Comparison of ENCODE assay signal across 21 cellular contexts in the genomic region with DNA sequence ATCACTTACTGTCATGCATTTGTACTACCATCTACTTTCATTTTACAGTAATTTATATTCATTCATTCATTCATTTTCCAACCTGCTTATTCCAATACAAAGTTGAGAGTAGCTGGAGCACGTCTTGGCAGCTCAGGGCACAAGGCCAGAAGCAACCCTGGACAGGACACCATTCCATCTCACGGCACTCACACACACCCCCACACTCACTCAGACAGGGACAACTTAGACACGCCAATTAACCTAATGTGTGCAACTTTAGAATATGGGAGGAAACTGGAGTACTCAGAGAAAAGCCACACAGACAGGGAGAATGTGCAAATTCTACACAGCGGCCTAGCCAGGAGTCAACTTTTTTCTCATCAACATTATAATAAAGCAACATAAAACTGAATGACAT. TPM values are rescaled to one million over a fixed set of nuclear protein-coding genes. Genes with fewer than 3 reads are reported as not detected.
DNase-seq lines count a peak whose midpoint lies in the region; ATAC-seq and TF ChIP-seq lines count a peak whose summit lies in the region.
"Had no signal": no experiment of that assay in that cellular context is flagged by ENCODE, and none has a peak within 500 bp of the region (broad histone marks: within the 10 kb centered on the region; RNA-seq: fewer than 3 reads in every experiment).

No MANE protein-coding gene starts in this region.

- peaks cover 3% of the 10 kb centered on the region; the same call in 1 of the 3 replicates for H3K36me3 Mint-ChIP-seq in GM23338 (ENCODE audit: low read depth)
- peaks cover 10% of the 10 kb centered on the region for H3K36me3 Mint-ChIP-seq in endothelial cell (ENCODE audit: low read depth, unreplicated experiment)
- no peaks in the 10 kb centered on the region for H3K36me3 Mint-ChIP-seq in activated naive CD8-positive, alpha-beta T cell treated with anti-CD3 and anti-CD28 coated beads for 36 hours
- H3K36me3 Mint-ChIP-seq: CD4-positive, CD25-positive, alpha-beta regulatory T cell had no signal

- no peak overlapping the region for H3K9ac ChIP-seq in IMR-90 (ENCODE audit: low read depth, low read length)
- H3K9ac ChIP-seq in trophoblast cell (ENCODE audit: low read length), result no peak overlapping the region

- H3K27me3 ChIP-seq in GM23338 (ENCODE audit: insufficient read depth) (no peaks in the 10 kb centered on the region), IMR-90 (ENCODE audit: control insufficient read depth, insufficient read depth, low read length) (no peaks in the 10 kb centered on the region), trophoblast cell (ENCODE audit: insufficient read depth, low read length) (no peaks in the 10 kb centered on the region), esophagus squamous epithelium (no peaks in the 10 kb centered on the region)

- H2BK12ac ChIP-seq in trophoblast cell (ENCODE audit: low read length), result no peak overlapping the region

- no peak overlapping the region for H2BK20ac ChIP-seq in IMR-90 (ENCODE audit: low read depth, low read length)

- H3K18ac ChIP-seq in IMR-90 (ENCODE audit: low read depth, low read length), result no peak overlapping the region
- H3K18ac ChIP-seq in trophoblast cell (ENCODE audit: low read length), result no peak overlapping the region

- peaks cover 32% of the 10 kb centered on the region for H3K9me1 ChIP-seq in IMR-90 (ENCODE audit: insufficient read depth, low read length)

- POLR2A ChIA-PET in IMR-90 (lab: Charles Lee; ENCODE audit: unreplicated experiment), result interaction anchor here (0.6 kb wide), 2 partner anchors 9 to 147 kb away, joined by 4 read pairs; no protein-coding TSS in a partner anchor

- no peaks in the 10 kb centered on the region for H3K9me2 ChIP-seq in GM23338 (ENCODE audit: insufficient read depth)

- H3K4me1 ChIP-seq in GM23338 (ENCODE audit: insufficient read depth), result peaks cover 61% of the 10 kb centered on the region
- peaks cover 29% of the 10 kb centered on the region for H3K4me1 ChIP-seq in IMR-90 (ENCODE audit: control insufficient read depth, insufficient read depth, low read length)
- peaks cover 6 to 19% of the 10 kb centered on the region in 2 experiments for H3K4me1 ChIP-seq in trophoblast cell (ENCODE audit: control insufficient read depth in 1 of 2, insufficient read depth in 2 of 2, low read length in 2 of 2)
- peaks cover 0 to 7% (median 0%) of the 10 kb centered on the region in 3 donors for H3K4me1 ChIP-seq in esophagus squamous epithelium

- peaks cover 29% of the 10 kb centered on the region for H4K20me1 ChIP-seq in GM23338 (replicated peaks; ENCODE audit: insufficient read depth)
- peaks cover 97% of the 10 kb centered on the region for H4K20me1 ChIP-seq in IMR-90 (ENCODE audit: insufficient read depth, low read length)

- 100% methylated on average over 1 of the region's 4 CpGs; no CpG with 5 or more reads in 1 of the 2 experiments for WGBS in IMR-90 (ENCODE audit: extremely low coverage in 2 of 2, insufficient read length in 1 of 2), 2 experiments
- WGBS in trophoblast cell (ENCODE audit: extremely low coverage, insufficient coverage, insufficient read length), result no CpG with 5 or more reads among the region's 4 CpGs
- WGBS in esophagus squamous epithelium, 2 donors, result 66 to 73% methylated on average over 4 of the region's 4 CpGs

- H2AFZ ChIP-seq in GM23338 (no peak overlapping the region), IMR-90 (replicated peaks; ENCODE audit: low read length, poor library complexity) (no peak overlapping the region), trophoblast cell (ENCODE audit: insufficient read depth, low read length, poor library complexity) (no peak overlapping the region)

- H4K12ac ChIP-seq in trophoblast cell (ENCODE audit: low read depth, low read length), result no peak overlapping the region

- no peaks in the 10 kb centered on the region for H3K9me3 Mint-ChIP-seq in GM23338
- no peaks in the 10 kb centered on the region for H3K9me3 Mint-ChIP-seq in endothelial cell (ENCODE audit: unreplicated experiment)
- H3K9me3 Mint-ChIP-seq in activated naive CD8-positive, alpha-beta T cell treated with anti-CD3 and anti-CD28 coated beads for 36 hours, result no peaks in the 10 kb centered on the region

- H3K9me3 ChIP-seq in IMR-90 (ENCODE audit: control insufficient read depth, insufficient read depth, low read length), result no peaks in the 10 kb centered on the region
- H3K9me3 ChIP-seq in trophoblast cell (ENCODE audit: insufficient read depth, low read depth, low read length), result no peaks in the 10 kb centered on the region
- no peaks in the 10 kb centered on the region for H3K9me3 ChIP-seq in esophagus squamous epithelium
- H3K9me3 ChIP-seq: A549 had no signal

- H3K79me1 ChIP-seq in IMR-90 (ENCODE audit: low read depth in 1 of 2, low read length in 2 of 2) (peaks cover 6 to 92% of the 10 kb centered on the region in 2 experiments; a peak in 3 of 4 replicates), trophoblast cell (ENCODE audit: low read length) (peaks cover 4% of the 10 kb centered on the region)

- H3K27ac ChIP-seq in GM23338 (ENCODE audit: low read depth) (no peak overlapping the region), IMR-90 (ENCODE audit: insufficient read depth, low read length) (no peak overlapping the region), trophoblast cell (ENCODE audit: low read depth, low read length) (no peak overlapping the region), esophagus squamous epithelium (no peak overlapping the region)
- H3K27ac ChIP-seq: A549 had no signal

- TF ChIP-seq CTCF in GM23338 (conservative IDR thresholded peaks at IDR 0.05; ENCODE audit: low read depth in 2 of 2), result no peak
- no peak for TF ChIP-seq CTCF in IMR-90 (conservative IDR thresholded peaks at IDR 0.05; ENCODE audit: low read depth, low read length)
- TF ChIP-seq CTCF in endothelial cell (IDR thresholded peaks at IDR 0.05; ENCODE audit: unreplicated experiment), result no peak
- TF ChIP-seq CTCF in esophagus squamous epithelium (IDR thresholded peaks at IDR 0.05), result no peak

- H3K4me2 ChIP-seq in GM23338 (no peak overlapping the region), IMR-90 (ENCODE audit: low read depth, low read length) (no peak overlapping the region), trophoblast cell (ENCODE audit: low read length) (no peak overlapping the region)
- H3K4me2 ChIP-seq: A549 had no signal

- no peak for TF ChIP-seq POLR2A in IMR-90 (IDR thresholded peaks at IDR 0.05; ENCODE audit: low read depth, low read length)
- no peak for TF ChIP-seq POLR2A in esophagus squamous epithelium (IDR thresholded peaks at IDR 0.05)

- H3K14ac ChIP-seq in IMR-90 (replicated peaks; ENCODE audit: low read depth, low read length) (no peak overlapping the region), trophoblast cell (ENCODE audit: low read length) (no peak overlapping the region)

- H3K4me3 ChIP-seq in GM23338 (no peak overlapping the region), IMR-90 (ENCODE audit: insufficient read depth, low read depth, low read length) (no peak overlapping the region), trophoblast cell (ENCODE audit: low read depth, low read length) (no peak overlapping the region), esophagus squamous epithelium (no peak overlapping the region)
- H3K4me3 ChIP-seq: A549, GM12878 had no signal

- no peaks in the 10 kb centered on the region for H3F3A ChIP-seq in GM23338 (replicated peaks; ENCODE audit: low read depth)

- TF ChIP-seq RAD21 in IMR-90 (IDR thresholded peaks at IDR 0.05; ENCODE audit: low read length), result no peak

- H3K27ac Mint-ChIP-seq in GM23338, result 0 out of 2 replicates have a peak overlapping the region, but pooled peaks have one; percentile 24
- no peak overlapping the region for H3K27ac Mint-ChIP-seq in endothelial cell (ENCODE audit: unreplicated experiment)
- H3K27ac Mint-ChIP-seq in activated naive CD8-positive, alpha-beta T cell treated with anti-CD3 and anti-CD28 coated beads for 36 hours, result no peak overlapping the region
- H3K27ac Mint-ChIP-seq: CD4-positive, CD25-positive, alpha-beta regulatory T cell had no signal

- H3K4me3 Mint-ChIP-seq in GM23338 (no peak overlapping the region), endothelial cell (ENCODE audit: unreplicated experiment) (peak overlapping the region; percentile 29)
- H3K4me3 Mint-ChIP-seq in activated naive CD8-positive, alpha-beta T cell treated with anti-CD3 and anti-CD28 coated beads for 36 hours, result no peak overlapping the region
- H3K4me3 Mint-ChIP-seq: CD4-positive, CD25-positive, alpha-beta regulatory T cell had no signal

- H3K79me2 ChIP-seq in GM23338 (replicated peaks; ENCODE audit: insufficient read depth) (peaks cover 100% of the 10 kb centered on the region), trophoblast cell (ENCODE audit: control insufficient read depth, insufficient read depth, low read length, poor library complexity) (peaks cover 9% of the 10 kb centered on the region)

- H2AK5ac ChIP-seq in IMR-90 (ENCODE audit: low read depth, low read length), result no peak overlapping the region
- no peak overlapping the region for H2AK5ac ChIP-seq in trophoblast cell (ENCODE audit: low read length)

- no peak for DNase-seq in GM23338 (ENCODE audit: low spot score)
- no peak for DNase-seq in IMR-90
- no peak for DNase-seq in endothelial cell (ENCODE audit: low spot score)
- no peak for DNase-seq in trophoblast cell
- DNase-seq in activated CD8-positive, alpha-beta memory T cell treated with anti-CD3 and anti-CD28 coated beads, Interleukin-2, amount 50 U/mL, for 48 hours, result no peak
- no peak for DNase-seq in esophagus squamous epithelium (lab: John Stamatoyannopoulos, UW)
- DNase-seq in globus pallidus (ENCODE audit: low spot score), result no peak
- DNase-seq in activated naive CD8-positive, alpha-beta T cell treated with anti-CD3 and anti-CD28 coated beads for 36 hours, result no peak
- DNase-seq: CD4-positive, CD25-positive, alpha-beta regulatory T cell; COR-L47; DMS79 treated with DMSO at 0.1 percent for 48 hours; H7; Karpas-422; NCI-H1694; NCI-H2081; NCI-H2171 treated with DMSO at 0.1 percent for 48 hours; NCI-H524 treated with DMSO at 0.1 percent for 48 hours had no signal

- H2BK5ac ChIP-seq in IMR-90 (ENCODE audit: low read depth, low read length, poor library complexity, severe bottlenecking) (no peak overlapping the region), trophoblast cell (ENCODE audit: low read depth, low read length, poor library complexity) (no peak overlapping the region)

- in situ Hi-C loops in IMR-90 (cut with MboI; ENCODE audit: low sequenced_read_pairs), result no loop called here

- intact Hi-C loops in IMR-90 (cut with micrococcal nuclease), result loop anchor here (10.0 kb wide), 1 partner anchor 1433 kb away; no protein-coding TSS in a partner anchor
- intact Hi-C loops in esophagus squamous epithelium (cut with DNase I), result no loop called here

- no peak overlapping the region for H4K8ac ChIP-seq in IMR-90 (ENCODE audit: low read depth in 2 of 2, low read length in 2 of 2)
- H4K8ac ChIP-seq in trophoblast cell (ENCODE audit: low read depth, low read length), result no peak overlapping the region

- BruUV-seq in IMR-90 (replicated peaks; lab: Mats Ljungman, UMichigan), result no TSS peak

- H3K4ac ChIP-seq in IMR-90 (ENCODE audit: low read depth, low read length) (no peak overlapping the region), trophoblast cell (ENCODE audit: low read depth, low read length) (peak overlapping the region; percentile 46)

- no peak overlapping the region for H3K56ac ChIP-seq in IMR-90 (ENCODE audit: extremely low read depth, insufficient read depth, low read length)

- CTCF ChIA-PET in IMR-90 (lab: Yijun Ruan, JAX), result interaction anchor here (1.1 to 4.6 kb wide), 2 partner anchors 10 to 165 kb away, joined by 3 to 22 read pairs; no protein-coding TSS in a partner anchor

- H3K36me3 ChIP-seq in GM23338 (ENCODE audit: insufficient read depth) (no peaks in the 10 kb centered on the region), IMR-90 (ENCODE audit: control insufficient read depth, insufficient read depth, low read length) (no peaks in the 10 kb centered on the region; the same call in 1 of the 2 replicates), trophoblast cell (ENCODE audit: control insufficient read depth in 1 of 2, insufficient read depth in 2 of 2, low read length in 2 of 2) (peaks cover 0 to 3% of the 10 kb centered on the region in 2 experiments), esophagus squamous epithelium (no peaks in the 10 kb centered on the region)

- H2BK120ac ChIP-seq in IMR-90 (ENCODE audit: low read depth, low read length) (no peak overlapping the region), trophoblast cell (ENCODE audit: insufficient read depth, low read length, poor library complexity) (no peak overlapping the region)

- H2BK15ac ChIP-seq in IMR-90 (ENCODE audit: low read depth, low read length), result no peak overlapping the region

- no peak overlapping the region for H4K5ac ChIP-seq in IMR-90 (ENCODE audit: low read depth, low read length)

- H3K23ac ChIP-seq in IMR-90 (ENCODE audit: low read depth, low read length), result 0 out of 2 replicates have a peak overlapping the region, but pooled peaks have one; percentile 7
- no peak overlapping the region for H3K23ac ChIP-seq in trophoblast cell (ENCODE audit: low read length)

- H2AK9ac ChIP-seq in IMR-90 (replicated peaks; ENCODE audit: low read depth, low read length, poor library complexity), result no peak overlapping the region

- peaks cover under 1% of the 10 kb centered on the region for H3K27me3 Mint-ChIP-seq in GM23338 (ENCODE audit: insufficient read depth, low read depth, poor library complexity)
- H3K27me3 Mint-ChIP-seq in endothelial cell (ENCODE audit: unreplicated experiment), result peaks cover 3% of the 10 kb centered on the region
- H3K27me3 Mint-ChIP-seq in activated naive CD8-positive, alpha-beta T cell treated with anti-CD3 and anti-CD28 coated beads for 36 hours, result no peaks in the 10 kb centered on the region

- ATAC-seq in GM23338 (no peak), IMR-90 (ENCODE audit: low read depth) (no peak)
- ATAC-seq: A549, GM12878, Right ventricle myocardium inferior had no signal

- dilution Hi-C loops in IMR-90 (cut with HindIII; ENCODE audit: low sequenced_read_pairs, unreplicated experiment), result no loop called here

- peaks cover 68% of the 10 kb centered on the region for H3K4me1 Mint-ChIP-seq in GM23338
- peaks cover 46% of the 10 kb centered on the region for H3K4me1 Mint-ChIP-seq in endothelial cell (ENCODE audit: unreplicated experiment)
- H3K4me1 Mint-ChIP-seq in activated naive CD8-positive, alpha-beta T cell treated with anti-CD3 and anti-CD28 coated beads for 36 hours, result peaks cover 7% of the 10 kb centered on the region

- H4K91ac ChIP-seq in IMR-90 (ENCODE audit: insufficient read depth, low read depth, low read length), result no peak overlapping the region
- H4K91ac ChIP-seq in trophoblast cell (ENCODE audit: low read depth, low read length), result no peak overlapping the region

RNA-seq across cellular contexts. Expression of gene IGF2BP2, which starts 46.8 kb away (rescaled TPM):
- 84.5 and 87.4 TPM in 2 replicates for total RNA-seq in GM23338 (2014; rRNA removed; shearing (Covaris generic))
- 79.6 and 82.9 TPM in 2 replicates for polyA plus RNA-seq in GM23338 (2016; fragmentation: Nextera tagmentation; extraction: Ambion mirVana)
- total RNA-seq in IMR-90 (2012; rRNA removed), result 88.2 and 126 TPM in 2 replicates
- 20.3 and 23.4 TPM in 2 replicates for polyA plus RNA-seq in IMR-90 (2012; rRNA removed)
- polyA plus RNA-seq in IMR-90 (2012; cell fraction: cytosol; rRNA removed), result 9.7 and 14.1 TPM in 2 replicates
- 15.6 and 47.0 TPM in 2 replicates for polyA plus RNA-seq in IMR-90 (2012; cell fraction: nucleus; rRNA removed; ENCODE audit: low replicate concordance)
- total RNA-seq in endothelial cell (ENCODE audit: unreplicated experiment), result 165 TPM
- 136 TPM in 2 replicates for polyA plus RNA-seq in trophoblast cell (2013)
- total RNA-seq in esophagus squamous epithelium, result 10 to 100 TPM in 1 of 4 donors, 1 to 10 TPM in 3; 3.0 to 13.8 (median 6.8) TPM
- total RNA-seq in activated naive CD8-positive, alpha-beta T cell treated with anti-CD3 and anti-CD28 coated beads for 36 hours, result under 1 TPM; 0.28 to 0.41 TPM
- total RNA-seq: OCI-LY7 had no signal
- polyA plus RNA-seq: CD4-positive, CD25-positive, alpha-beta regulatory T cell had no signal
